8 cellular contexts compared by ENCODE assay signal in the genomic region with DNA sequence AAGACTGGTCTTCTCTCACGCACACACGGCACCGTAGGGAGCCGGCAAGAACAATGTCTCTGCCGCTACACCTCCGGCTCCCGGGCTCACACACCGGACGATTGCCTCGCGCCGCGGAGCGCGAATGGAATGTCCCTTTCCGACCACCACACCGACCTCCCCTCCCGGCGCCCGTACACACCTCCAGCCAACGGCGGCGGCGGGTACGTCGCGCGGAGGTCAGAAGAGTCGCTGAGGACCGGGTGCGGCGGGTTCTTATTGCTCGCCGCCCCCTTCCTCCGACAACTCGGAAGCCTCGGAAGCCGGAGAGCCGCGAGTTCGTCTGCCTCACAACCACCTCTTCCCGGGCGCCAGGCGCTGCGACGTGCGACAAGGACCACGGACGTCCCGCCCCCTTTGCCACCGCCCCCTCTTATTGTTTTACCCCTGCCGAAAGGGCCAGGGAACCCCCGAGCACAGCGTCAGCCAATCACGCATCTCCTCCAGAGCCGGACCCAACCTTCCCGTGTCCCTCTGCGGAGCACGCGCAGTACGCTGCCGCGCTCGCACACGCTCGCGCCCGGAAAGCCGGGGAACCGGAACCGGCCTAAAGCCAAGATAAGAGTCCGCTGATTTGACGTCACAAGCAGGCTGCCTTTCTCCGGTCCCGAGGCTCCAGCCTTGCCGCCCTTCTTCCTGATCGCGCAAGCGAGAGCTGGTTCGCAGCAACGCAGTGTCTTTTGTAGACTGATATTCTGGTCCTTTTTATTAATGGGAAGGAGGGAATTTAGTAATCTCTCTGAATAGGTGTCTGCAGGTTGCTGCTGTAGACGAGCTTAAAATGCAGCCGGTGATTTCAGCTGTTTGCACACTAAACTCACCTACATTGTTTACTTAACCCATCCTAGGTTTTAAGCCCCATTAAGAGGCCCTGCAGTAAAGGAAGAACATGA. TPM values are rescaled to one million over a fixed set of nuclear protein-coding genes. Genes with fewer than 3 reads are reported as not detected.
DNase-seq lines count a peak whose midpoint lies in the region; ATAC-seq and TF ChIP-seq lines count a peak whose summit lies in the region.

Gene G3BP2 (minus strand): TSS at position 385 of the 932 bp plus-strand sequence. CDS start 11,386 bp downstream, outside the sequence.

- DNase-seq in ACHN, result peak; percentile 98
- DNase-seq in NCI-H2227 (lab: John Stamatoyannopoulos, UW; ENCODE audit: unreplicated experiment), result peak; percentile 98
- peak; percentile 99 for DNase-seq in WERI-Rb-1
- DNase-seq in mammary epithelial cell, result peak; percentile 98

- dilution Hi-C loops in mammary epithelial cell (cut with HindIII; ENCODE audit: low sequenced_read_pairs), result no loop called here

- peak within 1 kb of the TSS; percentile 89 for H3K4me2 ChIP-seq in mammary epithelial cell (ENCODE audit: insufficient read depth, low read depth, low read length)

- H3K36me3 ChIP-seq in WERI-Rb-1 (peaks cover 26% of the 10 kb centered on the region), mammary epithelial cell (ENCODE audit: insufficient read depth, low read length) (no peaks in the 10 kb centered on the region), skeletal muscle tissue (ENCODE audit: control insufficient read depth in 3 of 3, insufficient read depth in 3 of 3, low read length in 3 of 3) (no peaks in the 10 kb centered on the region)

- H3K27ac ChIP-seq in WERI-Rb-1 (peak within 1 kb of the TSS; percentile 93), mammary epithelial cell (ENCODE audit: insufficient read depth, low read depth, low read length) (peak within 1 kb of the TSS; percentile 91), skeletal muscle tissue (ENCODE audit: low read depth, low read length) (peak within 1 kb of the TSS; percentile 92)

- peaks cover 3% of the 10 kb centered on the region for H4K20me1 ChIP-seq in mammary epithelial cell (ENCODE audit: insufficient read depth, low read length)

- no peaks in the 10 kb centered on the region for H3K27me3 ChIP-seq in WERI-Rb-1 (ENCODE audit: insufficient read depth, low read depth, severe bottlenecking)
- H3K27me3 ChIP-seq in mammary epithelial cell (ENCODE audit: insufficient read depth, low read length), result no peaks in the 10 kb centered on the region
- no peaks in the 10 kb centered on the region for H3K27me3 ChIP-seq in skeletal muscle tissue (ENCODE audit: control insufficient read depth in 3 of 3, insufficient read depth in 3 of 3, low read length in 3 of 3)

- WGBS in mammary epithelial cell (ENCODE audit: low coverage, missing lambda C conversion rate), result under 1% methylated on average over 43 of the region's 83 CpGs

- TF ChIP-seq CTCF in WERI-Rb-1 (IDR thresholded peaks at IDR 0.05; ENCODE audit: low read depth, low read length) (no peak), mammary epithelial cell (conservative IDR thresholded peaks at IDR 0.05 in 1 of 2, IDR thresholded peaks at IDR 0.05 in 1 of 2; ENCODE audit: extremely low read depth in 1 of 2, insufficient read depth in 1 of 2, low read depth in 1 of 2, low read length in 2 of 2) (no peak)

- intact Hi-C loops in mammary epithelial cell (cut with micrococcal nuclease), result loop anchor here (1.0 kb wide), 1 partner anchor 51 kb away; the partner anchor contains the start of gene USO1

- peak; percentile 94 for ATAC-seq in GM18873 (IDR thresholded peaks at IDR 0.05; ENCODE audit: low FRiP score, unreplicated experiment)
- ATAC-seq in HG03139 (IDR thresholded peaks at IDR 0.05; ENCODE audit: unreplicated experiment), result peak; percentile 90

- peaks cover 49% of the 10 kb centered on the region for H3K79me2 ChIP-seq in mammary epithelial cell (ENCODE audit: insufficient read depth, low read length)

- H2AFZ ChIP-seq in mammary epithelial cell (ENCODE audit: low read depth, low read length), result peak within 1 kb of the TSS; percentile 93

- H3K4me1 ChIP-seq in mammary epithelial cell (ENCODE audit: insufficient read depth, low read length) (peaks cover 15% of the 10 kb centered on the region), skeletal muscle tissue (ENCODE audit: control insufficient read depth in 3 of 3, insufficient read depth in 3 of 3, low read length in 3 of 3) (peaks cover 22 to 38% (median 22%) of the 10 kb centered on the region in 3 donors)

- H3K9me3 ChIP-seq in WERI-Rb-1 (ENCODE audit: severe bottlenecking) (no peaks in the 10 kb centered on the region), mammary epithelial cell (replicated peaks; ENCODE audit: insufficient read depth, low read length) (no peaks in the 10 kb centered on the region), iPS-18c (ENCODE audit: control insufficient read depth, insufficient read depth, low read length) (no peaks in the 10 kb centered on the region), skeletal muscle tissue (ENCODE audit: control insufficient read depth in 3 of 3, low read length in 3 of 3) (no peaks in the 10 kb centered on the region)

- TSS peak; percentile 32 for BruUV-seq in mammary epithelial cell (replicated peaks; lab: Mats Ljungman, UMichigan)

- CTCF ChIA-PET in mammary epithelial cell (lab: Charles Lee; ENCODE audit: low non-redundant PET), result no interaction called here

- H3K4me3 ChIP-seq in WERI-Rb-1 (ENCODE audit: low read depth, low read length) (peak within 1 kb of the TSS; percentile 92), mammary epithelial cell (replicated peaks in 1 of 3; ENCODE audit: insufficient read depth in 1 of 3, low read depth in 2 of 3, low read length in 3 of 3) (peak within 1 kb of the TSS; percentile 92 to 95 (median 94)), iPS-18c (ENCODE audit: insufficient read depth, low read depth, low read length) (peak within 1 kb of the TSS; percentile 99), skeletal muscle tissue (ENCODE audit: low read length in 3 of 3) (peak within 1 kb of the TSS; percentile 83 to 99 (median 98))

- H3K9ac ChIP-seq in mammary epithelial cell (ENCODE audit: insufficient read depth, low read length) (peak within 1 kb of the TSS; percentile 95), skeletal muscle tissue (ENCODE audit: low read depth in 1 of 3, low read length in 3 of 3) (peak within 1 kb of the TSS; percentile 94 to 99 (median 98))

- in situ Hi-C loops in ACHN (cut with HindIII; ENCODE audit: low pct_ligation_motif_present, low pct_unique_long_range_greater_than_20kb, low sequenced_read_pairs), result no loop called here
- in situ Hi-C loops in mammary epithelial cell (cut with MboI; ENCODE audit: low sequenced_read_pairs in 2 of 2), result loop anchor here in 1 of 2 donors (10.0 kb wide), 1 partner anchor 52 kb away; the partner anchor contains the start of gene USO1

RNA-seq across cellular contexts. Expression of gene G3BP2, which starts in this region (rescaled TPM):
- total RNA-seq in mammary epithelial cell, result 100 to 1,000 TPM; 146 to 192 TPM
- 79.3 TPM for polyA plus RNA-seq in mammary epithelial cell
- 199 TPM for polyA minus RNA-seq in mammary epithelial cell
- total RNA-seq in skeletal muscle tissue, result 175 TPM

Comparison
In these comparisons a context has a peak if more than half of its experiments do, and no peak if none do; other contexts are left out.
1. Peak in every context shown above with its lines: DNase-seq, ATAC-seq, H3K4me3 ChIP-seq and H3K27ac ChIP-seq.